Comparison of ENCODE assay signal across 1 cellular context in genomic region chr17:58412910-58413630, GRCh38.
TF ChIP-seq lines count a peak whose summit lies in the region.

No MANE protein-coding gene starts in this region.

TF ChIP-seq in HepG2, 621 proteins besides CTCF, POLR2A, EP300 and RAD21 (continues in another document):
- TF ChIP-seq ZSCAN22 (CRISPR knock-in tag; IDR thresholded peaks at IDR 0.05) = no peak
- TF ChIP-seq RXRB (CRISPR knock-in tag; IDR thresholded peaks at IDR 0.05; ENCODE audit: borderline replicate concordance) = peak; percentile 48; the same call in 1 of the 2 replicates
- TF ChIP-seq MBNL3 (CRISPR knock-in tag; conservative IDR thresholded peaks at IDR 0.05) = no peak
- no peak for TF ChIP-seq AKNA (CRISPR knock-in tag; IDR thresholded peaks at IDR 0.05; ENCODE audit: borderline replicate concordance)
- TF ChIP-seq CBX1 (IDR thresholded peaks at IDR 0.05; ENCODE audit: low read depth) = no peak
- TF ChIP-seq MAZ (IDR thresholded peaks at IDR 0.05; ENCODE audit: borderline replicate concordance, low read depth, low read length) = no peak
- TF ChIP-seq MAZ (CRISPR knock-in tag; IDR thresholded peaks at IDR 0.05; ENCODE audit: low read depth) = no peak
- no peak; the same call in 1 of the 2 replicates for TF ChIP-seq ZNF569 (CRISPR knock-in tag; IDR thresholded peaks at IDR 0.05; ENCODE audit: borderline replicate concordance)
- peak; percentile 82 for TF ChIP-seq NCOA2 (CRISPR knock-in tag; IDR thresholded peaks at IDR 0.05)
- no peak for TF ChIP-seq NFAT5 (CRISPR knock-in tag; IDR thresholded peaks at IDR 0.05)
- no peak for TF ChIP-seq MTF2 (CRISPR knock-in tag; IDR thresholded peaks at IDR 0.05; ENCODE audit: borderline replicate concordance)
- TF ChIP-seq CHCHD3 (CRISPR knock-in tag; IDR thresholded peaks at IDR 0.05) = no peak
- no peak for TF ChIP-seq ZNF180 (CRISPR knock-in tag; IDR thresholded peaks at IDR 0.05; ENCODE audit: borderline replicate concordance, low read depth)
- peak; percentile 57; the same call in 1 of the 2 replicates for TF ChIP-seq KAT8 (CRISPR knock-in tag; IDR thresholded peaks at IDR 0.05)
- no peak for TF ChIP-seq ZFAT (CRISPR knock-in tag; conservative IDR thresholded peaks at IDR 0.05)
- no peak for TF ChIP-seq ELF1 (CRISPR knock-in tag; IDR thresholded peaks at IDR 0.05)
- TF ChIP-seq STAG1 (CRISPR knock-in tag; IDR thresholded peaks at IDR 0.05) = no peak
- TF ChIP-seq SRF (IDR thresholded peaks at IDR 0.05; ENCODE audit: low read depth, low read length) = 0 out of 2 replicates have a peak, but pooled peaks have one; percentile 19
- TF ChIP-seq ZFP36L2 (CRISPR knock-in tag; IDR thresholded peaks at IDR 0.05) = no peak
- no peak for TF ChIP-seq SALL1 (CRISPR knock-in tag; IDR thresholded peaks at IDR 0.05)
- no peak for TF ChIP-seq GPBP1L1 (CRISPR knock-in tag; IDR thresholded peaks at IDR 0.05)
- TF ChIP-seq KLF6 (CRISPR knock-in tag; IDR thresholded peaks at IDR 0.05) = no peak; the same call in 1 of the 2 replicates
- peak; percentile 20 for TF ChIP-seq TEAD3 (CRISPR knock-in tag; optimal IDR thresholded peaks at IDR 0.05; ENCODE audit: borderline replicate concordance)
- TF ChIP-seq ZNF337 (CRISPR knock-in tag; IDR thresholded peaks at IDR 0.05; ENCODE audit: borderline replicate concordance, low read depth) = no peak
- peak in 1 of 2 experiments; percentile 48; a peak in 2 of 4 replicates for TF ChIP-seq ATF4 (CRISPR knock-in tag; IDR thresholded peaks at IDR 0.05)
- TF ChIP-seq BRD4 (CRISPR knock-in tag; IDR thresholded peaks at IDR 0.05) = no peak
- TF ChIP-seq ZC3H4 (CRISPR knock-in tag; IDR thresholded peaks at IDR 0.05; ENCODE audit: borderline replicate concordance) = no peak
- TF ChIP-seq ZMAT5 (CRISPR knock-in tag; IDR thresholded peaks at IDR 0.05; ENCODE audit: borderline replicate concordance, low read depth) = no peak
- TF ChIP-seq ZNF652 (CRISPR knock-in tag; IDR thresholded peaks at IDR 0.05; ENCODE audit: borderline replicate concordance, low read depth) = no peak; the same call in 1 of the 2 replicates
- TF ChIP-seq NR1H2 (CRISPR knock-in tag; IDR thresholded peaks at IDR 0.05; ENCODE audit: borderline replicate concordance, low read depth) = no peak
- no peak for TF ChIP-seq HES4 (CRISPR knock-in tag; IDR thresholded peaks at IDR 0.05; ENCODE audit: borderline replicate concordance)
- TF ChIP-seq ZNF230 (CRISPR knock-in tag; IDR thresholded peaks at IDR 0.05) = no peak
- no peak for TF ChIP-seq ZNF616 (CRISPR knock-in tag; IDR thresholded peaks at IDR 0.05; ENCODE audit: low read depth)
- no peak for TF ChIP-seq NFYC (CRISPR knock-in tag; IDR thresholded peaks at IDR 0.05)
- TF ChIP-seq TERF1 (CRISPR knock-in tag; IDR thresholded peaks at IDR 0.05) = no peak
- peak; percentile 47; the same call in 1 of the 2 replicates for TF ChIP-seq SP5 (CRISPR knock-in tag; IDR thresholded peaks at IDR 0.05; ENCODE audit: borderline replicate concordance, low read depth)
- TF ChIP-seq ZNF672 (CRISPR knock-in tag; IDR thresholded peaks at IDR 0.05) = no peak
- no peak for TF ChIP-seq KLF12 (CRISPR knock-in tag; IDR thresholded peaks at IDR 0.05; ENCODE audit: borderline replicate concordance)
- TF ChIP-seq ZBTB46 (CRISPR knock-in tag; IDR thresholded peaks at IDR 0.05; ENCODE audit: borderline replicate concordance) = no peak
- no peak for TF ChIP-seq CCDC6 (CRISPR knock-in tag; IDR thresholded peaks at IDR 0.05)
- no peak for TF ChIP-seq SYNCRIP (IDR thresholded peaks at IDR 0.05; ENCODE audit: insufficient read depth, low read depth, low read length)
- TF ChIP-seq UBTF (CRISPR knock-in tag; IDR thresholded peaks at IDR 0.05) = no peak
- TF ChIP-seq RBAK (CRISPR knock-in tag; IDR thresholded peaks at IDR 0.05) = no peak
- TF ChIP-seq ZNF562 (CRISPR knock-in tag; IDR thresholded peaks at IDR 0.05; ENCODE audit: borderline replicate concordance) = no peak
- TF ChIP-seq CBX5 (CRISPR knock-in tag; IDR thresholded peaks at IDR 0.05; ENCODE audit: borderline replicate concordance) = no peak
- TF ChIP-seq ZMYM4 (CRISPR knock-in tag; IDR thresholded peaks at IDR 0.05) = no peak
- no peak for TF ChIP-seq PBX2 (CRISPR knock-in tag; IDR thresholded peaks at IDR 0.05)
- no peak for TF ChIP-seq NR2F1 (CRISPR knock-in tag; IDR thresholded peaks at IDR 0.05)
- TF ChIP-seq RFX3 (CRISPR knock-in tag; IDR thresholded peaks at IDR 0.05) = no peak
- TF ChIP-seq ZNF138 (CRISPR knock-in tag; IDR thresholded peaks at IDR 0.05; ENCODE audit: low read depth) = no peak
